Comparison of ENCODE assay signal across 25 cellular contexts in genomic region chr22:35394011-35394312, GRCh38. TPM values are rescaled to one million over a fixed set of nuclear protein-coding genes. Genes with fewer than 3 reads are reported as not detected.
DNase-seq lines count a peak whose midpoint lies in the region; ATAC-seq, FAIRE-seq and TF ChIP-seq lines count a peak whose summit lies in the region.
"Had no signal": no experiment of that assay in that cellular context is flagged by ENCODE, and none has a peak within 500 bp of the region (broad histone marks: within the 10 kb centered on the region; RNA-seq: fewer than 3 reads in every experiment).

No MANE protein-coding gene starts in this region.

- no peak for TF ChIP-seq CTCF in WTC11 (IDR thresholded peaks at IDR 0.05)

- POLR2A ChIA-PET in WTC11 (lab: Charles Lee): interaction anchor here (0.6 to 0.7 kb wide), 2 partner anchors 8 to 11 kb away, joined by 3 to 6 read pairs; no protein-coding TSS in a partner anchor

- no peaks in the 10 kb centered on the region for H3K27me3 Mint-ChIP-seq in WTC11 (ENCODE audit: low read depth)
- peaks cover 0 to 5% (median 2%) of the 10 kb centered on the region in 3 donors for H3K27me3 Mint-ChIP-seq in immature natural killer cell (ENCODE audit: low read depth in 3 of 3)
- H3K27me3 Mint-ChIP-seq: activated naive CD8-positive, alpha-beta T cell; naive B cell had no signal

- H3K27ac Mint-ChIP-seq in WTC11 (peak overlapping the region; percentile 21), immature natural killer cell (peak overlapping the region; percentile 65 to 89 (median 86))
- peak overlapping the region; percentile 66 for H3K27ac Mint-ChIP-seq in stimulated activated effector memory CD8-positive, alpha-beta T cell treated with anti-CD3 and anti-CD28 coated beads, Interleukin-12 subunit alpha, Interleukin-12 subunit beta, amount 100 ng/mL, for 72 hours
- H3K27ac Mint-ChIP-seq: activated naive CD8-positive, alpha-beta T cell; activated T-helper 1 cell treated with anti-CD3 and anti-CD28 coated beads, Interleukin-12 subunit alpha, Interleukin-12 subunit beta, Interleukin-2, Interleukin-4 antibody, amounts not matched to agents 30 ng/mL and 10 ng/mL and 1 ng/mL, durations not matched to agents 14 hours and 24 hours and 36 hours; stimulated activated naive CD8-positive, alpha-beta T cell treated with anti-CD3 and anti-CD28 coated beads, Interleukin-15, Interleukin-2, amounts not matched to agents 100 ng/mL and 50 ng/mL, for 24 hours had no signal

- DNase-seq in GM12891 (ENCODE audit: insufficient read length, low spot score) (no peak), WTC11 (ENCODE audit: low spot score) (no peak), immature natural killer cell (peak in 2 of 3 donors; percentile 9), G401 (ENCODE audit: low spot score) (no peak)
- no peak for DNase-seq in stimulated activated effector memory CD8-positive, alpha-beta T cell treated with anti-CD3 and anti-CD28 coated beads, Interleukin-12 subunit alpha, Interleukin-12 subunit beta, amount 100 ng/mL, for 72 hours (ENCODE audit: low spot score in 2 of 2)
- DNase-seq: activated CD4-positive, alpha-beta T cell treated with anti-CD3 and anti-CD28 coated beads for 1 hour; brain microvascular endothelial cell; Caco-2; dermis blood vessel endothelial cell; foreskin fibroblast; hippocampal formation; naive B cell; NCI-H1105 treated with DMSO at 0.1 percent for 48 hours; NCI-H2107; NCI-H510A; NK-92 treated with Interleukin-12 subunit alpha and Interleukin-12 subunit beta, amount 100 ng/mL, for 24 hours; posterior cingulate gyrus; stimulated activated CD4-positive, alpha-beta T cell treated with anti-CD3 and anti-CD28 coated beads, Interleukin-2, amount 100 ng/mL, for 24 hours; upper lobe of left lung had no signal

- H3K36me3 Mint-ChIP-seq in WTC11 (peaks cover 10% of the 10 kb centered on the region), immature natural killer cell (peaks cover 0 to 7% (median 0%) of the 10 kb centered on the region in 3 donors)
- peaks cover 14% of the 10 kb centered on the region for H3K36me3 Mint-ChIP-seq in stimulated activated effector memory CD8-positive, alpha-beta T cell treated with anti-CD3 and anti-CD28 coated beads, Interleukin-12 subunit alpha, Interleukin-12 subunit beta, amount 100 ng/mL, for 72 hours
- H3K36me3 Mint-ChIP-seq: activated naive CD8-positive, alpha-beta T cell; naive B cell had no signal

- CTCF ChIA-PET in WTC11 (lab: Charles Lee): interaction anchor here (1.1 kb wide), 1 partner anchor 43 kb away, joined by 3 read pairs; no protein-coding TSS in a partner anchor

- no peak for ATAC-seq in WTC11
- no peak for ATAC-seq in stimulated activated effector memory CD8-positive, alpha-beta T cell treated with anti-CD3 and anti-CD28 coated beads, Interleukin-12 subunit alpha, Interleukin-12 subunit beta, amount 100 ng/mL, for 72 hours
- no peak for ATAC-seq in GM18520 (IDR thresholded peaks at IDR 0.05; ENCODE audit: unreplicated experiment)
- ATAC-seq in HG03342 (IDR thresholded peaks at IDR 0.05; ENCODE audit: unreplicated experiment): no peak

- in situ Hi-C loops in G401 (cut with HindIII; ENCODE audit: low sequenced_read_pairs): no loop called here

- no peak overlapping the region for H3K4me3 Mint-ChIP-seq in WTC11
- H3K4me3 Mint-ChIP-seq in immature natural killer cell: peak overlapping the region; percentile 15 to 63 (median 35)
- H3K4me3 Mint-ChIP-seq in stimulated activated effector memory CD8-positive, alpha-beta T cell treated with anti-CD3 and anti-CD28 coated beads, Interleukin-12 subunit alpha, Interleukin-12 subunit beta, amount 100 ng/mL, for 72 hours: no peak overlapping the region
- H3K4me3 Mint-ChIP-seq: activated naive CD8-positive, alpha-beta T cell; activated T-helper 1 cell treated with anti-CD3 and anti-CD28 coated beads, Interleukin-12 subunit alpha, Interleukin-12 subunit beta, Interleukin-2, Interleukin-4 antibody, amounts not matched to agents 30 ng/mL and 10 ng/mL and 1 ng/mL, durations not matched to agents 14 hours and 24 hours and 36 hours; stimulated activated naive CD8-positive, alpha-beta T cell treated with anti-CD3 and anti-CD28 coated beads, Interleukin-15, Interleukin-2, amounts not matched to agents 100 ng/mL and 50 ng/mL, for 24 hours had no signal

- no peak for TF ChIP-seq POLR2A in GM12891 (IDR thresholded peaks at IDR 0.05; ENCODE audit: low read depth, low read length)

- H3K4me1 Mint-ChIP-seq in WTC11 (peaks cover 14% of the 10 kb centered on the region), immature natural killer cell (peaks cover 12 to 13% of the 10 kb centered on the region in 2 donors)
- peaks cover 9% of the 10 kb centered on the region for H3K4me1 Mint-ChIP-seq in stimulated activated effector memory CD8-positive, alpha-beta T cell treated with anti-CD3 and anti-CD28 coated beads, Interleukin-12 subunit alpha, Interleukin-12 subunit beta, amount 100 ng/mL, for 72 hours

- H3K9me3 Mint-ChIP-seq in WTC11 (no peaks in the 10 kb centered on the region), immature natural killer cell (no peaks in the 10 kb centered on the region)
- no peaks in the 10 kb centered on the region for H3K9me3 Mint-ChIP-seq in stimulated activated effector memory CD8-positive, alpha-beta T cell treated with anti-CD3 and anti-CD28 coated beads, Interleukin-12 subunit alpha, Interleukin-12 subunit beta, amount 100 ng/mL, for 72 hours
- H3K9me3 Mint-ChIP-seq: activated T-helper 1 cell treated with anti-CD3 and anti-CD28 coated beads, Interleukin-12 subunit alpha, Interleukin-12 subunit beta, Interleukin-2, Interleukin-4 antibody, amounts not matched to agents 30 ng/mL and 10 ng/mL and 1 ng/mL, durations not matched to agents 14 hours and 24 hours and 36 hours; naive B cell; stimulated activated naive CD8-positive, alpha-beta T cell treated with anti-CD3 and anti-CD28 coated beads, Interleukin-15, Interleukin-2, amounts not matched to agents 100 ng/mL and 50 ng/mL, for 24 hours had no signal

- peak; percentile 74 for FAIRE-seq in GM12891 (lab: Jason Lieb, UNC)
- FAIRE-seq: keratinocyte had no signal

TF ChIP-seq in GM12891, 5 proteins besides CTCF, POLR2A, EP300 and RAD21:
- TF ChIP-seq TAF1 (IDR thresholded peaks at IDR 0.05; ENCODE audit: low read depth, low read length): no peak
- TF ChIP-seq POLR2AphosphoS5 (IDR thresholded peaks at IDR 0.05; ENCODE audit: low read depth, low read length): no peak
- TF ChIP-seq POU2F2 (IDR thresholded peaks at IDR 0.05; ENCODE audit: low read depth, low read length): no peak
- TF ChIP-seq SPI1 (IDR thresholded peaks at IDR 0.05; ENCODE audit: low read depth, low read length): no peak
- TF ChIP-seq PAX5 (IDR thresholded peaks at IDR 0.05; ENCODE audit: insufficient read depth, low read length, severe bottlenecking): no peak

TF ChIP-seq in WTC11, 78 proteins besides CTCF, POLR2A, EP300 and RAD21 (continues in another document):
- TF ChIP-seq ZNF121 (CRISPR knock-in tag; IDR thresholded peaks at IDR 0.05): no peak
- no peak for TF ChIP-seq E2F1 (CRISPR knock-in tag; IDR thresholded peaks at IDR 0.05)
- TF ChIP-seq ZSCAN18 (CRISPR knock-in tag; IDR thresholded peaks at IDR 0.05): no peak
- no peak for TF ChIP-seq ZNF219 (CRISPR knock-in tag; IDR thresholded peaks at IDR 0.05; ENCODE audit: borderline replicate concordance)

RNA-seq across cellular contexts. Expression of gene MCM5, which starts 6.0 kb away (rescaled TPM):
- polyA plus RNA-seq in GM12891 (2012; ENCODE audit: low read depth, missing spikeins): 112 TPM
- 229 to 261 TPM (median 229 TPM) in 3 replicates for total RNA-seq in WTC11 (2021)
- polyA plus RNA-seq in immature natural killer cell: 10 to 100 TPM; 39.0 to 65.3 (median 45.7) TPM
- 131 and 200 TPM in 2 replicates for total RNA-seq in G401 (2014; rRNA removed; shearing (Covaris generic))

RNA-seq across cellular contexts. Expression of gene HMOX1, which starts 13.1 kb away (rescaled TPM):
- polyA plus RNA-seq in GM12891 (2012; ENCODE audit: low read depth, missing spikeins): 16.0 TPM
- 11.1 to 12.1 TPM (median 11.1 TPM) in 3 replicates for total RNA-seq in WTC11 (2021)
- polyA plus RNA-seq in immature natural killer cell: 10 to 100 TPM in 2 of 3 donors, 1 to 10 TPM in 1; 5.3 to 12.8 (median 11.3) TPM
- 63.1 and 71.6 TPM in 2 replicates for total RNA-seq in G401 (2014; rRNA removed; shearing (Covaris generic))

Comparison
In these comparisons a context has a peak if more than half of its experiments do, and no peak if none do; other contexts are left out.
1. DNase-seq: peak in immature natural killer cell (2 of 3); none in GM12891 (single experiment), WTC11 (single experiment), stimulated activated effector memory CD8-positive, alpha-beta T cell treated with anti-CD3 and anti-CD28 coated beads, Interleukin-12 subunit alpha, Interleukin-12 subunit beta, amount 100 ng/mL, for 72 hours (0 of 2) and G401 (single experiment).
2. H3K27ac Mint-ChIP-seq: peak in every context shown above with its lines; median percentile 86 in immature natural killer cell; 66 in stimulated activated effector memory CD8-positive, alpha-beta T cell treated with anti-CD3 and anti-CD28 coated beads, Interleukin-12 subunit alpha, Interleukin-12 subunit beta, amount 100 ng/mL, for 72 hours; 21 in WTC11.
3. H3K4me3 Mint-ChIP-seq: peak in immature natural killer cell (5 of 5); none in WTC11 (single experiment) and stimulated activated effector memory CD8-positive, alpha-beta T cell treated with anti-CD3 and anti-CD28 coated beads, Interleukin-12 subunit alpha, Interleukin-12 subunit beta, amount 100 ng/mL, for 72 hours (single experiment).